Comparison of ENCODE assay signal across 17 cellular contexts in the genomic region with DNA sequence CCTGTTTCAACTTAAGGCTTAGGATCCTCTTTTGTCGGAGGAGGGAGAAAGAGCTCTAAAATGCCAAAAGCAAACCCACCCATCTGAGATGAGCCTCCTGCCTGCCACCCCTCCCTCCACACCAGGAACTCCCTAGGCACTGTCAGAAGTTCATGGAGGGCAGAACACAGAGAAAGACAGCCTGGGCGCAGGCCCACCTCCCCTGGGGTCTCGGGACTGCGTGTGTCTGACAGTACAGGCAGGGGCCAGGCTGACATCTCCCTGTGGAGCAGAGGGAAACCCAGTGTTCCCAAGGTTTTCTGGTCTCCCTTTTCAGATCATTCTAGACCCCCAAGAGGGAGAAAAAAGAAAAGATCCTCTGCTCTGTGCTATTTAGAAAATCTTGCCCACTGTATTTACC. TPM values are rescaled to one million over a fixed set of nuclear protein-coding genes. Genes with fewer than 3 reads are reported as not detected.
DNase-seq lines count a peak whose midpoint lies in the region; ATAC-seq, FAIRE-seq and TF ChIP-seq lines count a peak whose summit lies in the region.
"Had no signal": no experiment of that assay in that cellular context is flagged by ENCODE, and none has a peak within 500 bp of the region (broad histone marks: within the 10 kb centered on the region; RNA-seq: fewer than 3 reads in every experiment).

No MANE protein-coding gene starts in this region.

- no peak for FAIRE-seq in GM12878 (lab: Jason Lieb, UNC)
- FAIRE-seq: TTC549 had no signal

- H2AFZ ChIP-seq in H9 (ENCODE audit: low read length), result no peak overlapping the region
- H2AFZ ChIP-seq in GM12878 (ENCODE audit: control insufficient read depth, low read depth, low read length), result no peak overlapping the region

- H3K4me2 ChIP-seq in H9 (ENCODE audit: insufficient read depth, insufficient read length, low read length) (no peak overlapping the region), GM12878 (ENCODE audit: control insufficient read depth, insufficient read depth) (peak overlapping the region; percentile 58; the same call in 1 of the 2 replicates)
- H3K4me2 ChIP-seq: KMS-11 had no signal

- H3K9ac ChIP-seq in H9 (ENCODE audit: extremely low read depth, insufficient read length, low read length) (no peak overlapping the region), GM12878 (ENCODE audit: control insufficient read depth, insufficient read depth, low read length) (no peak overlapping the region)
- H3K9ac ChIP-seq: KMS-11 had no signal

- H2AK5ac ChIP-seq in H9 (ENCODE audit: insufficient read length, low read length), result no peak overlapping the region

- CTCF ChIA-PET in GM12878 (lab: Yijun Ruan, JAX), result interaction anchor here (1.6 to 10.6 kb wide), 2 partner anchors 17 to 43 kb away, joined by 7 to 75 read pairs; no protein-coding TSS in a partner anchor

- BruUV-seq in GM12878 (replicated peaks; lab: Mats Ljungman, UMichigan), result no TSS peak

- H3K4me3 Mint-ChIP-seq in H9, result no peak overlapping the region; a peak in 2 of 5 replicates
- peak overlapping the region; percentile 37 for H3K4me3 Mint-ChIP-seq in neural crest cell
- H3K4me3 Mint-ChIP-seq: activated naive CD8-positive, alpha-beta T cell had no signal

- H3K27me3 Mint-ChIP-seq in H9 (ENCODE audit: low read depth) (no peaks in the 10 kb centered on the region), neural crest cell (ENCODE audit: low read depth) (no peaks in the 10 kb centered on the region)
- H3K27me3 Mint-ChIP-seq: activated naive CD8-positive, alpha-beta T cell had no signal

- no peaks in the 10 kb centered on the region for H3K9me3 Mint-ChIP-seq in H9
- H3K9me3 Mint-ChIP-seq in neural crest cell, result no peaks in the 10 kb centered on the region

- H3K79me1 ChIP-seq in H9 (ENCODE audit: insufficient read depth, low read depth, low read length, poor library complexity, severe bottlenecking), result peaks cover 5% of the 10 kb centered on the region

- no peak overlapping the region for H3K23ac ChIP-seq in H9 (ENCODE audit: insufficient read length, low read depth, low read length)

- H3K79me2 ChIP-seq in H9 (ENCODE audit: insufficient read depth, low read length) (peaks cover 31% of the 10 kb centered on the region; the same call in 1 of the 2 replicates), GM12878 (ENCODE audit: control insufficient read depth, insufficient read depth, low read length) (peaks cover 67% of the 10 kb centered on the region)

- no peak overlapping the region for H2BK120ac ChIP-seq in H9 (ENCODE audit: low read depth, low read length, poor library complexity, severe bottlenecking)

- H3K18ac ChIP-seq in H9 (ENCODE audit: insufficient read length, low read depth, low read length), result no peak overlapping the region

- no peak overlapping the region for H4K5ac ChIP-seq in H9 (ENCODE audit: insufficient read length, low read depth, low read length)

- no peak overlapping the region for H2BK15ac ChIP-seq in H9 (ENCODE audit: low read depth, low read length)

- no peak overlapping the region for H2BK12ac ChIP-seq in H9 (ENCODE audit: insufficient read length, low read depth, low read length)

- no CpG with 5 or more reads among the region's 4 CpGs for WGBS in H9 (ENCODE audit: extremely low coverage, insufficient read length, low lambda C conversion rate)
- 59% methylated on average over 4 of the region's 4 CpGs for WGBS in GM12878 (ENCODE audit: insufficient coverage, insufficient replicate concordance, low lambda C conversion rate, missing lambda C conversion rate)
- 76 to 79% methylated on average over 4 of the region's 4 CpGs for WGBS in aorta, 2 donors

- H3K14ac ChIP-seq in H9 (ENCODE audit: insufficient read depth, low read length), result no peak overlapping the region

- TF ChIP-seq EP300 in GM12878 (IDR thresholded peaks at IDR 0.05; ENCODE audit: borderline replicate concordance in 1 of 2, control insufficient read depth in 1 of 2, low read depth in 2 of 2, low read length in 2 of 2), result no peak

- RAD21 ChIA-PET in GM12878 (lab: Charles Lee; ENCODE audit: unreplicated experiment), result no interaction called here

- no peak overlapping the region for H3K27ac ChIP-seq in H9 (ENCODE audit: insufficient read length, low read depth, low read length)
- no peak overlapping the region for H3K27ac ChIP-seq in GM12878 (ENCODE audit: control insufficient read depth, insufficient read depth)
- H3K27ac ChIP-seq in aorta (ENCODE audit: low read depth in 1 of 2, low read length in 2 of 2), result no peak overlapping the region
- H3K27ac ChIP-seq: C4-2B, epithelial cell of prostate, KMS-11, SJSA1 had no signal

- DNase-seq in CD1c-positive myeloid dendritic cell (ENCODE audit: extremely low spot score) (peak; percentile 38), H9 (no peak), GM12878 (ENCODE audit: low read depth, low spot score) (no peak), neural crest cell (ENCODE audit: low read depth, low spot score) (no peak), aorta (no peak), HK-2 (ENCODE audit: unreplicated experiment) (no peak)
- DNase-seq: central memory CD4-positive, alpha-beta T cell; EL; NCI-H1436 had no signal

- peaks cover 6% of the 10 kb centered on the region for H3K23me2 ChIP-seq in H9 (ENCODE audit: insufficient read length, low read depth, low read length, poor library complexity, severe bottlenecking)

- SMC1A ChIA-PET in GM12878 (lab: Charles Lee; ENCODE audit: uncharacterized antibody, unreplicated experiment), result interaction anchor here (0.6 to 1.4 kb wide), 3 partner anchors 43 to 462 kb away, joined by 3 read pairs; no protein-coding TSS in a partner anchor

- in situ Hi-C loops in GM12878 (cut with MboI), result no loop called here

- intact Hi-C loops in GM12878 (cut with micrococcal nuclease; ENCODE audit: unreplicated experiment), result no loop called here
- intact Hi-C loops in aorta (cut with DNase I), result no loop called here

- no peak for TF ChIP-seq RAD21 in GM12878 (IDR thresholded peaks at IDR 0.05; ENCODE audit: insufficient read depth, low read depth, low read length)

- H3K36me3 ChIP-seq in GM12878 (ENCODE audit: control insufficient read depth in 2 of 2, insufficient read depth in 2 of 2, low read length in 1 of 2) (peaks cover 1 to 19% of the 10 kb centered on the region in 2 experiments), aorta (ENCODE audit: control insufficient read depth in 1 of 2, insufficient read depth in 2 of 2, low read length in 1 of 2) (no peaks in the 10 kb centered on the region)

- H3K4me3 ChIP-seq in GM12878, result peak overlapping the region; percentile 10; the same call in 1 of the 2 replicates
- H3K4me3 ChIP-seq in aorta (ENCODE audit: low read length in 2 of 2), result no peak overlapping the region
- H3K4me3 ChIP-seq: lung, SJSA1 had no signal

- ATAC-seq in GM12878 (no peak), aorta (ENCODE audit: low FRiP score) (no peak), GM21528 (IDR thresholded peaks at IDR 0.05; ENCODE audit: low FRiP score, unreplicated experiment) (no peak)

- H4K20me1 ChIP-seq in H9 (ENCODE audit: control insufficient read depth, insufficient read depth, insufficient read length) (no peaks in the 10 kb centered on the region), GM12878 (ENCODE audit: control insufficient read depth, insufficient read depth) (no peaks in the 10 kb centered on the region)

- H3T11ph ChIP-seq in H9 (ENCODE audit: low read length), result no peak overlapping the region

- no peak overlapping the region for H2BK20ac ChIP-seq in H9 (ENCODE audit: low read depth, low read length, poor library complexity, severe bottlenecking)

- POLR2A ChIA-PET in GM12878 (lab: Charles Lee), result interaction anchor here (0.5 kb wide), 1 partner anchor 132 kb away, joined by 3 read pairs; no protein-coding TSS in a partner anchor

- no peak overlapping the region for H3K56ac ChIP-seq in H9 (ENCODE audit: insufficient read length, low read depth, low read length)

- no peaks in the 10 kb centered on the region for H3K27me3 ChIP-seq in H9 (ENCODE audit: insufficient read depth, low read length)
- no peaks in the 10 kb centered on the region for H3K27me3 ChIP-seq in GM12878 (replicated peaks in 1 of 2; ENCODE audit: control insufficient read depth in 2 of 2, insufficient read depth in 2 of 2, low read length in 1 of 2)
- no peaks in the 10 kb centered on the region for H3K27me3 ChIP-seq in aorta (ENCODE audit: control insufficient read depth in 1 of 2, insufficient read depth in 2 of 2, low read length in 1 of 2)
- H3K27me3 ChIP-seq: SJSA1 had no signal

- H3K27ac Mint-ChIP-seq in H9 (peak overlapping the region; percentile 81 to 95 (median 88)), neural crest cell (ENCODE audit: unreplicated experiment) (no peak overlapping the region)
- H3K27ac Mint-ChIP-seq: activated naive CD8-positive, alpha-beta T cell had no signal

- no peak overlapping the region for H3K4ac ChIP-seq in H9 (ENCODE audit: low read depth, low read length)

- no peak overlapping the region for H2BK5ac ChIP-seq in H9 (ENCODE audit: insufficient read length, low read length)

- H3K4me1 Mint-ChIP-seq in H9 (peaks cover 46 to 47% of the 10 kb centered on the region in 2 experiments), neural crest cell (peaks cover 57% of the 10 kb centered on the region)

- H3K9me3 ChIP-seq in H9 (ENCODE audit: control insufficient read depth, low read depth, low read length), result no peaks in the 10 kb centered on the region
- H3K9me3 ChIP-seq in GM12878 (replicated peaks; ENCODE audit: control insufficient read depth, insufficient read depth, low read length), result no peaks in the 10 kb centered on the region
- no peaks in the 10 kb centered on the region for H3K9me3 ChIP-seq in aorta (ENCODE audit: control insufficient read depth, low read length)
- H3K9me3 ChIP-seq: SJSA1 had no signal

- H3K4me1 ChIP-seq in H9 (ENCODE audit: insufficient read depth, low read length) (peaks cover 3% of the 10 kb centered on the region; the same call in 1 of the 2 replicates), GM12878 (ENCODE audit: control insufficient read depth, insufficient read depth, low read length) (peaks cover 10% of the 10 kb centered on the region), aorta (ENCODE audit: control insufficient read depth in 1 of 2, insufficient read depth in 2 of 2, low read length in 2 of 2) (no peaks in the 10 kb centered on the region)

- TF ChIP-seq CTCF in H9 (conservative IDR thresholded peaks at IDR 0.05) (no peak), GM12878 (IDR thresholded peaks at IDR 0.05 in 2 of 3, conservative IDR thresholded peaks at IDR 0.05 in 1 of 3; ENCODE audit: control insufficient read depth in 2 of 3, extremely low read depth in 1 of 3, insufficient read depth in 1 of 3, low read depth in 3 of 3, low read length in 3 of 3) (no peak), neural crest cell (conservative IDR thresholded peaks at IDR 0.05) (no peak)

- TF ChIP-seq POLR2A in GM12878 (IDR thresholded peaks at IDR 0.05; ENCODE audit: low read depth, low read length), result no peak

- no peak overlapping the region for H4K91ac ChIP-seq in H9 (ENCODE audit: insufficient read length, low read depth, low read length)

- no peak overlapping the region for H4K8ac ChIP-seq in H9 (replicated peaks; ENCODE audit: insufficient read length, low read depth, low read length)

- H3K36me3 Mint-ChIP-seq in H9 (ENCODE audit: insufficient read depth in 1 of 3, low read depth in 3 of 3) (peaks cover 25 to 43% (median 39%) of the 10 kb centered on the region in 3 experiments), neural crest cell (ENCODE audit: low read depth) (peaks cover 13% of the 10 kb centered on the region)

RNA-seq across cellular contexts. Expression of a gene that starts 5.3 kb away (rescaled TPM):
- total RNA-seq in H9 (2021) (217 and 230 TPM in 2 replicates), GM12878 (2014; rRNA removed) (118 and 123 TPM in 2 replicates), GM12878 (2014; rRNA removed; fragmentation: Illumina TruSeq; extraction: Trizol) (75.7 and 86.8 TPM in 2 replicates), GM12878 (2021) (119 and 134 TPM in 2 replicates), neural crest cell (151 and 154 TPM in 2 replicates), aorta (10 to 100 TPM; 80.0 to 86.0 TPM)
- 59.2 and 60.6 TPM in 2 replicates for total RNA-seq in GM12878 (2013; cell fraction: nucleolus; rRNA removed)
- polyA plus RNA-seq in GM12878 (2011; ENCODE audit: low read depth), result 69.3 TPM
- polyA plus RNA-seq in GM12878 (2011; rRNA removed) (77.6 and 81.6 TPM in 2 replicates), GM12878 (2014; fragmentation: Illumina TruSeq; extraction: Trizol) (79.4 and 104 TPM in 2 replicates), GM12878 (2014; fragmentation: Nextera tagmentation; extraction: Ambion mirVana) (10 to 100 TPM in 1 of 2 experiments, 1 to 10 TPM in 1; 7.1 to 13.4 TPM), GM12878 (2014; rRNA removed) (108 and 115 TPM in 2 replicates), GM12878 (2016; fragmentation: Nextera tagmentation; extraction: Ambion mirVana) (100 to 1,000 TPM; 284 to 306 TPM), aorta (10 to 100 TPM; 24.4 to 47.7 TPM)
- polyA plus RNA-seq in GM12878 (2011; cell fraction: cytosol; rRNA removed), result 82.9 and 84.8 TPM in 2 replicates
- 86.6 and 98.4 TPM in 2 replicates for polyA plus RNA-seq in GM12878 (2011; cell fraction: nucleus; rRNA removed)
- polyA plus RNA-seq in GM12878 (2012), result 93.6 and 96.1 TPM in 2 replicates
- 64.5 and 84.4 TPM in 2 replicates for polyA minus RNA-seq in GM12878 (2011; rRNA and poly(A)+ RNA removed)
- polyA minus RNA-seq in GM12878 (2011; cell fraction: cytosol; rRNA and poly(A)+ RNA removed), result 30.6 and 42.5 TPM in 2 replicates
- polyA minus RNA-seq in GM12878 (2011; cell fraction: nucleus; rRNA and poly(A)+ RNA removed), result 15.8 and 22.5 TPM in 2 replicates
